ENCODE assay signal across 8 cellular contexts in the genomic region with DNA sequence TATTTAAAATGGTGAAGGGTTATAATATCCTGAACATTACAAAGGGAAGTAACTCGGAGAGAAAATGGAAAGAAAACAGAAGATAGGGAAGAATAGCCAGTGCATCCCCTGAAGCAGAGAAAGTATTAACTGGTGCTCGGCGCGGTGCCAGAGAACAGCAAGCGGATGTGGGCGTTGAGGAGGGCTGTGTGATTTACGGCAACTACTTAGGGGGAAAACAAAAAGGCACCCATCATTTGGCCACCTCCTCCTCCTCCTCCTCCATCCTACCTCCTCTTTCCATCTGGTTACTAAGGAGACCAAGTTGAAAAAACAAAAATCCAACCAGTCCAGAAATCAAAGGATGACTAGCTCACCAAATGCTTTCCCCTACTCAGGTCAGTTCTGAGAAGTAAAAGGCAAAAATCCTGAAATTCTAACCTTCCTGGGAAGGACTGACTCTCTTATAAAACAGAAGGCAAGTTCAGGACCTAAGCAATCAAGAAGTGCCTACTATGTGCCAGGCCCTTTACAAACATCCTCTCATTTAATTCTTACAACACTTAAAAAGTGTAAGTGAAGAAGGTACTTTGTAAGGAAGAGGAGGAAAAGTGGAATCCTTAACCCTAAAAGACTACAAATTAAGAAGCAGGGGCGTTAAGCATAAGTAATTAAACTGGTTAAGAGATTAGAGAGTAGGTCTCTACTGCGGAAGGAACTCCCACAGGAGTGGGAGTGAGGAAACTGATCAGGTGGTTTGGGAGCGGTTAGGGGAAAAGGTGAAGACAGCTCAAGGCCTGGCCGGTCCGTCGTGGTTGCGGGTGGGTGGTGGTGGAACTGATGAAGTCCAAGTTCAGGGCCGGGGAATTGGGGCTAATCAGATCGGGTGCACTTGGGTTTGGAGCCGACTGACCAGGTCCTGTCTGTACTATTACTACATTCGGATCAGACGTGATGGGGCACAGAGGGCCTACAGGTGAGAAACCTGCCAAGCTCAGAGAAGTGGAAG. TPM values are rescaled to one million over a fixed set of nuclear protein-coding genes. Genes with fewer than 3 reads are reported as not detected.
DNase-seq lines count a peak whose midpoint lies in the region; ATAC-seq and TF ChIP-seq lines count a peak whose summit lies in the region.

No MANE protein-coding gene starts in this region.

- H3K36me3 ChIP-seq in gastroesophageal sphincter = peaks cover 0 to 25% of the 10 kb centered on the region in 2 donors

- no peak for TF ChIP-seq CTCF in gastroesophageal sphincter (IDR thresholded peaks at IDR 0.05)

- WGBS in gastroesophageal sphincter (ENCODE audit: low coverage in 1 of 2), 2 donors = 9 to 15% methylated on average over 12 to 19 of the region's 19 CpGs

- H3K27me3 ChIP-seq in gastroesophageal sphincter = peaks cover 9% of the 10 kb centered on the region

- DNase-seq in A172 (ENCODE audit: low spot score) (peak; percentile 63), NCI-H2196 (lab: John Stamatoyannopoulos, UW; ENCODE audit: unreplicated experiment) (peak; percentile 68), posterior vena cava (ENCODE audit: low spot score) (peak; percentile 84)
- peak; percentile 35 to 36 for DNase-seq in activated T-cell treated with anti-CD3 and anti-CD28 coated beads, Interleukin-2, amount 50 U/mL, for 48 hours

- peak overlapping the region in 3 of 4 donors; percentile 75 to 86 (median 83) for H3K27ac ChIP-seq in gastroesophageal sphincter

- intact Hi-C loops in posterior vena cava (cut with DNase I) = no loop called here

- no peaks in the 10 kb centered on the region for H3K9me3 ChIP-seq in gastroesophageal sphincter

- TF ChIP-seq EP300 in gastroesophageal sphincter (IDR thresholded peaks at IDR 0.05) = no peak

- H3K4me1 ChIP-seq in gastroesophageal sphincter = peaks cover 0 to 50% (median 15%) of the 10 kb centered on the region in 3 donors

- no peak for TF ChIP-seq POLR2A in gastroesophageal sphincter (IDR thresholded peaks at IDR 0.05)

- ATAC-seq in GM19395 (IDR thresholded peaks at IDR 0.05; ENCODE audit: unreplicated experiment) (peak; percentile 16), gastroesophageal sphincter (no peak), HG02885 (IDR thresholded peaks at IDR 0.05; ENCODE audit: poor library complexity, unreplicated experiment) (no peak), GM19328 (IDR thresholded peaks at IDR 0.05; ENCODE audit: unreplicated experiment) (no peak)

- peak overlapping the region; percentile 74 to 82 for H3K4me3 ChIP-seq in gastroesophageal sphincter

RNA-seq across cellular contexts. Expression of a gene that starts 1.0 kb away (rescaled TPM):
- total RNA-seq in A172 (2014; rRNA removed; shearing (Covaris generic)) = 20.7 and 30.2 TPM in 2 replicates
- total RNA-seq in gastroesophageal sphincter (10 to 100 TPM; 13.2 to 21.0 (median 13.9) TPM), posterior vena cava (10 to 100 TPM; 17.8 to 24.5 TPM)
